Comparison of ENCODE assay signal across 9 cellular contexts in the genomic region with DNA sequence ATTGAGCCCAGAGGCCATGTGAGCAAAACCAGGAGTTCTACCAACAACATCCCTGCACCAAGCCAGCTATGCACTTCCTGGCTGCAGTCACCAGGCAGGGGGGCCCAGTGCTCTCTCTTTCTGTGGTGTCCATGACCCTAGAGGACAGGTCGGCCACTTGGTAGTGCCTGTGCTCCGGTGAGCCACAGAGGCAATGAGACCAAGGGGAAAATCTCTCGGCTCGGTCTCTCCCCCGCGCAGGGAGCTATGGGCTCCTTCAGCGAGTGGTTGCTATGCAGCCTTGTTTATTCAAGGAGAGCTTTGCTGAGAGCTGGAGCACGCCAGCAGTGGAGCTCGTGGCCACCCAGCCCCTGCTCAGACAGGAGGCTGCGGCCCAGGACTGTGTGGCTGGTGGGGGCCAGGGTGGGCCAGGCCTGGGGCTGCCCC. TPM values are rescaled to one million over a fixed set of nuclear protein-coding genes. Genes with fewer than 3 reads are reported as not detected.
DNase-seq lines count a peak whose midpoint lies in the region; TF ChIP-seq lines count a peak whose summit lies in the region.
"Had no signal": no experiment of that assay in that cellular context is flagged by ENCODE, and none has a peak within 500 bp of the region (broad histone marks: within the 10 kb centered on the region; RNA-seq: fewer than 3 reads in every experiment).

A gene (plus strand): TSS at position 283 of the 426 bp plus-strand sequence. CDS start 13,537 bp downstream, outside the sequence.

- intact Hi-C loops in ascending aorta (cut with DNase I): no loop called here

- no peaks in the 10 kb centered on the region for H3K9me3 ChIP-seq in esophagus (ENCODE audit: control insufficient read depth in 2 of 2, insufficient read depth in 1 of 2, low read depth in 1 of 2, low read length in 1 of 2)
- H3K9me3 ChIP-seq in muscle layer of duodenum (ENCODE audit: control insufficient read depth in 1 of 2, low read length in 2 of 2): no peaks in the 10 kb centered on the region
- no peaks in the 10 kb centered on the region for H3K9me3 ChIP-seq in ascending aorta

- peak; percentile 18 for DNase-seq in AG10803 (ENCODE audit: low read depth)
- peak; percentile 20 to 85 (median 74) for DNase-seq in NCI-H1417 (lab: John Stamatoyannopoulos, UW)
- DNase-seq in ureter (ENCODE audit: low spot score): no peak
- DNase-seq in ascending aorta (ENCODE audit: low spot score in 2 of 2): no peak
- DNase-seq in stimulated activated CD4-positive, alpha-beta T cell treated with anti-CD3 and anti-CD28 coated beads, Interleukin-1b, Interleukin-23, amount 100 ng/mL, for 48 hours: no peak
- no peak for DNase-seq in GOT3 (lab: John Stamatoyannopoulos, UW)
- DNase-seq: DND-41 had no signal

- H3K4me1 ChIP-seq in esophagus (ENCODE audit: control insufficient read depth in 2 of 2, insufficient read depth in 2 of 2, low read length in 1 of 2) (peaks cover 4 to 7% of the 10 kb centered on the region in 2 donors), muscle layer of duodenum (ENCODE audit: control insufficient read depth in 1 of 2, insufficient read depth in 2 of 2, low read length in 2 of 2) (peaks cover 0 to 37% of the 10 kb centered on the region in 2 donors), ascending aorta (no peaks in the 10 kb centered on the region)

- H3K27ac ChIP-seq in esophagus (ENCODE audit: low read depth in 2 of 2, low read length in 1 of 2) (peak within 1 kb of the TSS; percentile 44 to 51), muscle layer of duodenum (ENCODE audit: low read length) (peak within 1 kb of the TSS; percentile 31), ascending aorta (no peak within 1 kb of the TSS)

- H3K27me3 ChIP-seq in esophagus (ENCODE audit: control insufficient read depth in 1 of 2, insufficient read depth in 2 of 2, low read length in 2 of 2): no peaks in the 10 kb centered on the region
- H3K27me3 ChIP-seq in muscle layer of duodenum (ENCODE audit: low read depth, low read length): no peaks in the 10 kb centered on the region
- H3K27me3 ChIP-seq in ascending aorta: no peaks in the 10 kb centered on the region

- no peak for TF ChIP-seq CTCF in AG10803 (conservative IDR thresholded peaks at IDR 0.05; ENCODE audit: low read length)
- no peak for TF ChIP-seq CTCF in ascending aorta (IDR thresholded peaks at IDR 0.05)

- H3K4me3 ChIP-seq in AG10803 (ENCODE audit: low read length) (no peak within 1 kb of the TSS), esophagus (ENCODE audit: low read depth in 1 of 2, low read length in 2 of 2) (no peak within 1 kb of the TSS), muscle layer of duodenum (ENCODE audit: low read depth in 1 of 2, low read length in 2 of 2) (no peak within 1 kb of the TSS), ascending aorta (no peak within 1 kb of the TSS)

- WGBS in esophagus, 2 donors: 36 to 37% methylated on average over 9 to 10 of the region's 10 CpGs

- H3K36me3 ChIP-seq in esophagus (ENCODE audit: control insufficient read depth in 2 of 2, insufficient read depth in 2 of 2, low read length in 1 of 2): no peaks in the 10 kb centered on the region
- no peaks in the 10 kb centered on the region for H3K36me3 ChIP-seq in muscle layer of duodenum (ENCODE audit: control insufficient read depth in 1 of 2, insufficient read depth in 2 of 2, low read length in 2 of 2)
- no peaks in the 10 kb centered on the region for H3K36me3 ChIP-seq in ascending aorta

RNA-seq across cellular contexts. Expression of the gene that starts here (rescaled TPM):
- 1 to 10 TPM in 1 of 2 donors, under 1 TPM in 1; 0.42 to 1.8 TPM for polyA plus RNA-seq in esophagus
- 0.31 TPM for total RNA-seq in ureter
- total RNA-seq in ascending aorta: not detected

Comparison
In these comparisons a context has a peak if more than half of its experiments do, and no peak if none do; other contexts are left out.
1. DNase-seq: peak in AG10803 (single experiment) and NCI-H1417 (3 of 3); none in ureter (single experiment), ascending aorta (0 of 2), stimulated activated CD4-positive, alpha-beta T cell treated with anti-CD3 and anti-CD28 coated beads, Interleukin-1b, Interleukin-23, amount 100 ng/mL, for 48 hours (single experiment) and GOT3 (single experiment).
2. H3K27ac ChIP-seq: peak in esophagus (2 of 2) and muscle layer of duodenum (single experiment); none in ascending aorta (0 of 2).